ENCODE assay signal across 11 cellular contexts in genomic region chr6:44662461-44663121, GRCh38.
DNase-seq lines count a peak whose midpoint lies in the region; ATAC-seq and TF ChIP-seq lines count a peak whose summit lies in the region.
"Had no signal": no experiment of that assay in that cellular context is flagged by ENCODE, and none has a peak within 500 bp of the region (broad histone marks: within the 10 kb centered on the region; RNA-seq: fewer than 3 reads in every experiment).

No MANE protein-coding gene starts in this region.

- peak; percentile 85 for DNase-seq in H9
- peak in 2 of 3 donors; percentile 22 to 53 for DNase-seq in Peyer's patch
- DNase-seq in glomerular visceral epithelial cell (ENCODE audit: extremely low spot score) = peak; percentile 97
- DNase-seq in retinal pigment epithelial cell (ENCODE audit: low read depth) = peak; percentile 28
- DNase-seq in effector CD8-positive, alpha-beta T cell (lab: John Stamatoyannopoulos, UW) = no peak
- DNase-seq: amygdala; head of caudate nucleus; NCI-H345; stimulated activated CD8-positive, alpha-beta memory T cell treated with anti-CD3 and anti-CD28 coated beads, Interleukin-4, amount 100 ng/mL, for 48 hours had no signal

- H3K56ac ChIP-seq in H9 (ENCODE audit: insufficient read length, low read depth, low read length) = no peak overlapping the region

- H2BK12ac ChIP-seq in H9 (ENCODE audit: insufficient read length, low read depth, low read length) = no peak overlapping the region

- no peak overlapping the region for H4K8ac ChIP-seq in H9 (replicated peaks; ENCODE audit: insufficient read length, low read depth, low read length)

- no peak overlapping the region for H3K4me3 ChIP-seq in Peyer's patch
- no peak overlapping the region for H3K4me3 ChIP-seq in retinal pigment epithelial cell (ENCODE audit: low read length)

- peak overlapping the region; percentile 47 for H4K5ac ChIP-seq in H9 (ENCODE audit: insufficient read length, low read depth, low read length)

- no peak overlapping the region for H2BK15ac ChIP-seq in H9 (ENCODE audit: low read depth, low read length)

- H3K23ac ChIP-seq in H9 (ENCODE audit: insufficient read length, low read depth, low read length) = no peak overlapping the region

- ATAC-seq in GM18498 (IDR thresholded peaks at IDR 0.05; ENCODE audit: unreplicated experiment) = no peak
- ATAC-seq in HG03097 (IDR thresholded peaks at IDR 0.05; ENCODE audit: low FRiP score, unreplicated experiment) = no peak

- WGBS in H9 (ENCODE audit: extremely low coverage, insufficient read length, low lambda C conversion rate) = no CpG with 5 or more reads among the region's 13 CpGs

- H2BK20ac ChIP-seq in H9 (ENCODE audit: low read depth, low read length, poor library complexity, severe bottlenecking) = no peak overlapping the region

- peaks cover 73% of the 10 kb centered on the region in 2 experiments for H3K4me1 Mint-ChIP-seq in H9

- peak overlapping the region; percentile 47 for H4K91ac ChIP-seq in H9 (ENCODE audit: insufficient read length, low read depth, low read length)

- peak overlapping the region; percentile 14 to 40; a peak in 3 of 5 replicates for H3K4me3 Mint-ChIP-seq in H9

- H3K14ac ChIP-seq in H9 (ENCODE audit: insufficient read depth, low read length) = 0 out of 2 replicates have a peak overlapping the region, but pooled peaks have one; percentile 8

- no peaks in the 10 kb centered on the region for H3K79me1 ChIP-seq in H9 (ENCODE audit: insufficient read depth, low read depth, low read length, poor library complexity, severe bottlenecking)

- peaks cover 0 to 4% (median 0%) of the 10 kb centered on the region in 3 experiments; a peak in 2 of 7 replicates for H3K36me3 Mint-ChIP-seq in H9 (ENCODE audit: insufficient read depth in 1 of 3, low read depth in 3 of 3)

- H3K27ac ChIP-seq in H9 (ENCODE audit: insufficient read length, low read depth, low read length) (peak overlapping the region; percentile 95), Peyer's patch (no peak overlapping the region)

- no peak overlapping the region for H3K4me2 ChIP-seq in H9 (ENCODE audit: insufficient read depth, insufficient read length, low read length)

- H3K18ac ChIP-seq in H9 (ENCODE audit: insufficient read length, low read depth, low read length) = peak overlapping the region; percentile 52

- H3K27me3 Mint-ChIP-seq in H9 (ENCODE audit: low read depth) = peaks cover 9% of the 10 kb centered on the region; the same call in 1 of the 2 replicates

- TF ChIP-seq POLR2A in Peyer's patch (IDR thresholded peaks at IDR 0.05) = no peak

- H3K36me3 ChIP-seq in Peyer's patch = no peaks in the 10 kb centered on the region

- H3K79me2 ChIP-seq in H9 (ENCODE audit: insufficient read depth, low read length) = no peaks in the 10 kb centered on the region

- no peaks in the 10 kb centered on the region for H3K23me2 ChIP-seq in H9 (ENCODE audit: insufficient read length, low read depth, low read length, poor library complexity, severe bottlenecking)

- no peaks in the 10 kb centered on the region for H4K20me1 ChIP-seq in H9 (ENCODE audit: control insufficient read depth, insufficient read depth, insufficient read length)

- H2BK5ac ChIP-seq in H9 (ENCODE audit: insufficient read length, low read length) = peak overlapping the region; percentile 55

- no peak overlapping the region; the same call in 1 of the 2 replicates for H3K4ac ChIP-seq in H9 (ENCODE audit: low read depth, low read length)

- H3K27ac Mint-ChIP-seq in H9 = peak overlapping the region; percentile 96 to 99 (median 97)

- H3K9me3 Mint-ChIP-seq in H9 = peaks cover 3 to 6% of the 10 kb centered on the region in 2 experiments; a peak in 3 of 5 replicates

- H3K9me3 ChIP-seq in H9 (ENCODE audit: control insufficient read depth, low read depth, low read length) (no peaks in the 10 kb centered on the region), Peyer's patch (no peaks in the 10 kb centered on the region)

- peak overlapping the region; percentile 34 for H2AK5ac ChIP-seq in H9 (ENCODE audit: insufficient read length, low read length)

- H3T11ph ChIP-seq in H9 (ENCODE audit: low read length) = no peak overlapping the region

- no peak overlapping the region for H3K9ac ChIP-seq in H9 (ENCODE audit: extremely low read depth, insufficient read length, low read length)

- TF ChIP-seq CTCF in H9 (conservative IDR thresholded peaks at IDR 0.05) (no peak), Peyer's patch (IDR thresholded peaks at IDR 0.05) (no peak), retinal pigment epithelial cell (conservative IDR thresholded peaks at IDR 0.05; ENCODE audit: low read depth, low read length) (no peak)

- H2AFZ ChIP-seq in H9 (ENCODE audit: low read length) = no peak overlapping the region

- H2BK120ac ChIP-seq in H9 (ENCODE audit: low read depth, low read length, poor library complexity, severe bottlenecking) = no peak overlapping the region

- no peaks in the 10 kb centered on the region for H3K27me3 ChIP-seq in H9 (ENCODE audit: insufficient read depth, low read length)
- no peaks in the 10 kb centered on the region for H3K27me3 ChIP-seq in Peyer's patch

- H3K4me1 ChIP-seq in H9 (ENCODE audit: insufficient read depth, low read length) = peaks cover 36% of the 10 kb centered on the region
- no peaks in the 10 kb centered on the region for H3K4me1 ChIP-seq in Peyer's patch
